In the genomic region with DNA sequence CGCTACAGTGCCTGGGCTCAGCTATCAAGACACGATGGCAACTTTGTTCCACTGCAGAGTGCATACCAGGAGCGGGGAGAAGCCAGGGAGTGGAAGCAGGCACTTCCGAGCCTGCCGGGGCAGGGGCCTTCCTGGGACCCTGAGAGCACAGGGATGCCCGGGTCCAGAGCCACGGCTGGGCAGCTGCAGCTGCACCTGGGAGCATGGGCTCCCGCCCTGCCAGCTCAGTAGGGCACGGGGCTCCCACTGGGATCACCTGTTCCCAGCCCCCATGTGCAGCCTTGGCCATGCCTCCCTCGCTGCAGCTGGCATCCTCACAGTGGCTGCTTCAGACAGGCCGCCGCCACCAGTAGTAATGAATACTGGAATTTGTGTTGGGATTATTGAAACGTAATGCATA, we compare ENCODE assay signal across 15 cellular contexts.
"Had no signal": no experiment of that assay in that cellular context is flagged by ENCODE, and none has a peak within 500 bp of the region (broad histone marks: within the 10 kb centered on the region; RNA-seq: fewer than 3 reads in every experiment).

No MANE protein-coding gene starts in this region.

- H3K4me3 Mint-ChIP-seq: activated T-helper 1 cell treated with anti-CD3 and anti-CD28 coated beads, Interleukin-12 subunit alpha, Interleukin-12 subunit beta, Interleukin-2, Interleukin-4 antibody, amounts not matched to agents 30 ng/mL and 10 ng/mL and 1 ng/mL, durations not matched to agents 14 hours and 24 hours and 36 hours; neural crest cell had no signal

- H3K9me3 ChIP-seq: esophagus squamous epithelium, mucosa of descending colon, pancreas, thyroid gland, vagina had no signal

- H3K4me3 ChIP-seq: dorsolateral prefrontal cortex, esophagus squamous epithelium, mucosa of descending colon, pancreas, thyroid gland, vagina had no signal

- DNase-seq: activated CD4-positive, alpha-beta T cell treated with anti-CD3 and anti-CD28 coated beads, Interleukin-2, amount 50 U/mL, for 48 hours; activated naive CD4-positive, alpha-beta T cell treated with anti-CD3 and anti-CD28 coated beads, Interleukin-2, amount 50 U/mL, for 16 hours; brain microvascular endothelial cell; dorsolateral prefrontal cortex; esophagus squamous epithelium; foreskin keratinocyte; mucosa of descending colon; stimulated activated CD4-positive, alpha-beta T cell treated with anti-CD3 and anti-CD28 coated beads, Interleukin-4, amount 100 ng/mL, for 4 hours; thyroid gland had no signal

- H3K9me3 Mint-ChIP-seq: activated T-helper 1 cell treated with anti-CD3 and anti-CD28 coated beads, Interleukin-12 subunit alpha, Interleukin-12 subunit beta, Interleukin-2, Interleukin-4 antibody, amounts not matched to agents 30 ng/mL and 10 ng/mL and 1 ng/mL, durations not matched to agents 14 hours and 24 hours and 36 hours; neural crest cell had no signal

- H3K36me3 ChIP-seq: brain microvascular endothelial cell, pancreas, thyroid gland, vagina had no signal

- ATAC-seq: activated CD4-positive, CD25-positive, alpha-beta regulatory T cell treated with anti-CD3 and anti-CD28 coated beads, Interleukin-2, amount 50 U/mL, for 24 hours; foreskin keratinocyte; left lobe of liver; pancreas had no signal

- H3K27ac ChIP-seq: brain microvascular endothelial cell, esophagus squamous epithelium, foreskin keratinocyte, pancreas, vagina had no signal

- H3K27me3 ChIP-seq: brain microvascular endothelial cell, dorsolateral prefrontal cortex, esophagus squamous epithelium, foreskin keratinocyte, pancreas, thyroid gland, vagina had no signal
